Comparison of ENCODE assay signal across 1 cellular context in genomic region chr11:66069715-66070603, GRCh38.
TF ChIP-seq lines count a peak whose summit lies in the region.

TSS of gene PACS1 (plus strand) at chr11:66070272. CDS start at chr11:66070487, 215 bp downstream.

TF ChIP-seq in HEK293, 187 proteins besides CTCF, POLR2A, EP300 and RAD21 (continued from another document):
- TF ChIP-seq ZNF18 (tag by site-specific recombination; IDR thresholded peaks at IDR 0.05) (no peak), ZBTB21 (tag by site-specific recombination; IDR thresholded peaks at IDR 0.05) (no peak), ZNF549 (tag by site-specific recombination; IDR thresholded peaks at IDR 0.05) (no peak), REPIN1 (tag by site-specific recombination; IDR thresholded peaks at IDR 0.05; ENCODE audit: low read depth) (no peak), ZNF658 (tag by site-specific recombination; IDR thresholded peaks at IDR 0.05) (no peak), FEZF1 (tag by site-specific recombination; IDR thresholded peaks at IDR 0.05) (no peak), ZSCAN30 (tag by site-specific recombination; IDR thresholded peaks at IDR 0.05) (0 out of 2 replicates have a peak, but pooled peaks have one; percentile 28), ZIC2 (tag by site-specific recombination; IDR thresholded peaks at IDR 0.05) (no peak; the same call in 1 of the 2 replicates), ZBTB20 (tag by site-specific recombination; IDR thresholded peaks at IDR 0.05) (peak; percentile 33; the same call in 1 of the 2 replicates), ZNF121 (tag by site-specific recombination; IDR thresholded peaks at IDR 0.05) (no peak), ZNF404 (tag by site-specific recombination; IDR thresholded peaks at IDR 0.05) (no peak), ZNF280D (tag by site-specific recombination; IDR thresholded peaks at IDR 0.05) (no peak), GLIS1 (tag by site-specific recombination; IDR thresholded peaks at IDR 0.05) (peak; percentile 50; the same call in 1 of the 2 replicates), MEIS1 (CRISPR knock-in tag; IDR thresholded peaks at IDR 0.05; ENCODE audit: borderline replicate concordance) (no peak; the same call in 1 of the 2 replicates), BCL11B (tag by site-specific recombination; IDR thresholded peaks at IDR 0.05; ENCODE audit: low read depth) (no peak), ZNF664 (tag by site-specific recombination; IDR thresholded peaks at IDR 0.05) (no peak), ZNF830 (tag by site-specific recombination; IDR thresholded peaks at IDR 0.05; ENCODE audit: low read depth) (no peak), WT1 (tag by site-specific recombination; IDR thresholded peaks at IDR 0.05) (no peak), SCRT2 (tag by site-specific recombination; IDR thresholded peaks at IDR 0.05) (no peak), ZNF341 (tag by site-specific recombination; IDR thresholded peaks at IDR 0.05; ENCODE audit: low read depth) (peak; percentile 71), RBAK (tag by site-specific recombination; IDR thresholded peaks at IDR 0.05) (no peak), ZNF785 (tag by site-specific recombination; IDR thresholded peaks at IDR 0.05) (no peak), KLF8 (tag by site-specific recombination; IDR thresholded peaks at IDR 0.05) (0 out of 2 replicates have a peak, but pooled peaks have one; percentile 11), ZNF561 (tag by site-specific recombination; IDR thresholded peaks at IDR 0.05; ENCODE audit: borderline replicate concordance) (no peak), ZBTB26 (tag by site-specific recombination; optimal IDR thresholded peaks at IDR 0.05) (peak; percentile 90), ZNF10 (tag by site-specific recombination; IDR thresholded peaks at IDR 0.05) (no peak), ZNF302 (tag by site-specific recombination; IDR thresholded peaks at IDR 0.05; ENCODE audit: low read depth) (no peak), ZNF571 (tag by site-specific recombination; IDR thresholded peaks at IDR 0.05) (no peak), ZEB2 (tag by site-specific recombination; IDR thresholded peaks at IDR 0.05) (0 out of 2 replicates have a peak, but pooled peaks have one; percentile 18), ZFHX2 (tag by site-specific recombination; conservative IDR thresholded peaks at IDR 0.05) (peak; percentile 84), IKZF3 (tag by site-specific recombination; IDR thresholded peaks at IDR 0.05) (0 out of 2 replicates have a peak, but pooled peaks have one; percentile 17), ZNF600 (tag by site-specific recombination; IDR thresholded peaks at IDR 0.05) (no peak), ZNF311 (tag by site-specific recombination; IDR thresholded peaks at IDR 0.05; ENCODE audit: borderline replicate concordance) (no peak), SP3 (tag by site-specific recombination; IDR thresholded peaks at IDR 0.05) (peak; percentile 69), ZNF792 (tag by site-specific recombination; IDR thresholded peaks at IDR 0.05) (no peak), MZF1 (tag by site-specific recombination; IDR thresholded peaks at IDR 0.05; ENCODE audit: borderline replicate concordance) (no peak), AEBP2 (tag by site-specific recombination; IDR thresholded peaks at IDR 0.05; ENCODE audit: borderline replicate concordance) (no peak), ZNF132 (tag by site-specific recombination; IDR thresholded peaks at IDR 0.05; ENCODE audit: borderline replicate concordance) (no peak), ZFP69B (tag by site-specific recombination; IDR thresholded peaks at IDR 0.05) (0 out of 2 replicates have a peak, but pooled peaks have one; percentile 24), ZNF610 (tag by site-specific recombination; IDR thresholded peaks at IDR 0.05; ENCODE audit: borderline replicate concordance) (no peak), KLF9 (tag by site-specific recombination; IDR thresholded peaks at IDR 0.05; ENCODE audit: low read depth) (peak; percentile 36; the same call in 1 of the 2 replicates), ZNF426 (tag by site-specific recombination; IDR thresholded peaks at IDR 0.05) (no peak), ZNF707 (tag by site-specific recombination; IDR thresholded peaks at IDR 0.05) (no peak), ZBTB48 (tag by site-specific recombination; IDR thresholded peaks at IDR 0.05) (peak; percentile 36; the same call in 1 of the 2 replicates)
- TF ChIP-seq, protein P1, sequence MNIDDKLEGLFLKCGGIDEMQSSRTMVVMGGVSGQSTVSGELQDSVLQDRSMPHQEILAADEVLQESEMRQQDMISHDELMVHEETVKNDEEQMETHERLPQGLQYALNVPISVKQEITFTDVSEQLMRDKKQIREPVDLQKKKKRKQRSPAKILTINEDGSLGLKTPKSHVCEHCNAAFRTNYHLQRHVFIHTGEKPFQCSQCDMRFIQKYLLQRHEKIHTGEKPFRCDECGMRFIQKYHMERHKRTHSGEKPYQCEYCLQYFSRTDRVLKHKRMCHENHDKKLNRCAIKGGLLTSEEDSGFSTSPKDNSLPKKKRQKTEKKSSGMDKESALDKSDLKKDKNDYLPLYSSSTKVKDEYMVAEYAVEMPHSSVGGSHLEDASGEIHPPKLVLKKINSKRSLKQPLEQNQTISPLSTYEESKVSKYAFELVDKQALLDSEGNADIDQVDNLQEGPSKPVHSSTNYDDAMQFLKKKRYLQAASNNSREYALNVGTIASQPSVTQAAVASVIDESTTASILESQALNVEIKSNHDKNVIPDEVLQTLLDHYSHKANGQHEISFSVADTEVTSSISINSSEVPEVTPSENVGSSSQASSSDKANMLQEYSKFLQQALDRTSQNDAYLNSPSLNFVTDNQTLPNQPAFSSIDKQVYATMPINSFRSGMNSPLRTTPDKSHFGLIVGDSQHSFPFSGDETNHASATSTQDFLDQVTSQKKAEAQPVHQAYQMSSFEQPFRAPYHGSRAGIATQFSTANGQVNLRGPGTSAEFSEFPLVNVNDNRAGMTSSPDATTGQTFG (tag by site-specific recombination; IDR thresholded peaks at IDR 0.05; ENCODE audit: borderline replicate concordance) = no peak
- TF ChIP-seq, protein P2, sequence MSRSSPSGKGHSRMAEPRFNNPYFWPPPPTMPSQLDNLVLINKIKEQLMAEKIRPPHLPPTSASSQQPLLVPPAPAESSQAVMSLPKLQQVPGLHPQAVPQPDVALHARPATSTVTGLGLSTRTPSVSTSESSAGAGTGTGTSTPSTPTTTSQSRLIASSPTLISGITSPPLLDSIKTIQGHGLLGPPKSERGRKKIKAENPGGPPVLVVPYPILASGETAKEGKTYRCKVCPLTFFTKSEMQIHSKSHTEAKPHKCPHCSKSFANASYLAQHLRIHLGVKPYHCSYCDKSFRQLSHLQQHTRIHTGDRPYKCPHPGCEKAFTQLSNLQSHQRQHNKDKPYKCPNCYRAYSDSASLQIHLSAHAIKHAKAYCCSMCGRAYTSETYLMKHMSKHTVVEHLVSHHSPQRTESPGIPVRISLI (tag by site-specific recombination; IDR thresholded peaks at IDR 0.05) = no peak
- TF ChIP-seq, protein P3, sequence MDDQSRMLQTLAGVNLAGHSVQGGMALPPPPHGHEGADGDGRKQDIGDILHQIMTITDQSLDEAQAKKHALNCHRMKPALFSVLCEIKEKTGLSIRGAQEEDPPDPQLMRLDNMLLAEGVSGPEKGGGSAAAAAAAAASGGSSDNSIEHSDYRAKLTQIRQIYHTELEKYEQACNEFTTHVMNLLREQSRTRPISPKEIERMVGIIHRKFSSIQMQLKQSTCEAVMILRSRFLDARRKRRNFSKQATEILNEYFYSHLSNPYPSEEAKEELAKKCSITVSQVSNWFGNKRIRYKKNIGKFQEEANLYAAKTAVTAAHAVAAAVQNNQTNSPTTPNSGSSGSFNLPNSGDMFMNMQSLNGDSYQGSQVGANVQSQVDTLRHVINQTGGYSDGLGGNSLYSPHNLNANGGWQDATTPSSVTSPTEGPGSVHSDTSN (CRISPR knock-in tag; IDR thresholded peaks at IDR 0.05) = no peak
- TF ChIP-seq, protein P4, sequence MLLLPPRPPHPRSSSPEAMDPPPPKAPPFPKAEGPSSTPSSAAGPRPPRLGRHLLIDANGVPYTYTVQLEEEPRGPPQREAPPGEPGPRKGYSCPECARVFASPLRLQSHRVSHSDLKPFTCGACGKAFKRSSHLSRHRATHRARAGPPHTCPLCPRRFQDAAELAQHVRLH (tag by site-specific recombination; IDR thresholded peaks at IDR 0.05) = no peak
- TF ChIP-seq, protein P5, sequence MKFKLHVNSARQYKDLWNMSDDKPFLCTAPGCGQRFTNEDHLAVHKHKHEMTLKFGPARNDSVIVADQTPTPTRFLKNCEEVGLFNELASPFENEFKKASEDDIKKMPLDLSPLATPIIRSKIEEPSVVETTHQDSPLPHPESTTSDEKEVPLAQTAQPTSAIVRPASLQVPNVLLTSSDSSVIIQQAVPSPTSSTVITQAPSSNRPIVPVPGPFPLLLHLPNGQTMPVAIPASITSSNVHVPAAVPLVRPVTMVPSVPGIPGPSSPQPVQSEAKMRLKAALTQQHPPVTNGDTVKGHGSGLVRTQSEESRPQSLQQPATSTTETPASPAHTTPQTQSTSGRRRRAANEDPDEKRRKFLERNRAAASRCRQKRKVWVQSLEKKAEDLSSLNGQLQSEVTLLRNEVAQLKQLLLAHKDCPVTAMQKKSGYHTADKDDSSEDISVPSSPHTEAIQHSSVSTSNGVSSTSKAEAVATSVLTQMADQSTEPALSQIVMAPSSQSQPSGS (tag by site-specific recombination; IDR thresholded peaks at IDR 0.05; ENCODE audit: low read depth) = no peak
